Comparison of ENCODE assay signal across 1 cellular context in genomic region chr1:84582802-84583587, GRCh38.
TF ChIP-seq lines count a peak whose summit lies in the region.

No MANE protein-coding gene starts in this region.

TF ChIP-seq in K562, 482 proteins besides CTCF, POLR2A, EP300 and RAD21 (continued from another document):
- no peak for TF ChIP-seq RBM14 (IDR thresholded peaks at IDR 0.05; ENCODE audit: borderline replicate concordance, insufficient read depth, low read depth, low read length)
- no peak for TF ChIP-seq E2F5 (CRISPR knock-in tag; IDR thresholded peaks at IDR 0.05)
- no peak for TF ChIP-seq ZNF436 (CRISPR knock-in tag; IDR thresholded peaks at IDR 0.05)
- no peak for TF ChIP-seq MEIS2 (IDR thresholded peaks at IDR 0.05; ENCODE audit: partially characterized antibody)
- TF ChIP-seq IRF9 (tag; IDR thresholded peaks at IDR 0.05), result no peak
- peak; percentile 93 for TF ChIP-seq FOXK2 (conservative IDR thresholded peaks at IDR 0.05 in 1 of 2, IDR thresholded peaks at IDR 0.05 in 1 of 2; ENCODE audit: low read depth in 2 of 2)
- no peak for TF ChIP-seq RBM15 (IDR thresholded peaks at IDR 0.05; ENCODE audit: insufficient read depth, low read length)
- TF ChIP-seq FOXJ3 (CRISPR knock-in tag; IDR thresholded peaks at IDR 0.05), result no peak
- no peak for TF ChIP-seq PTBP1 (IDR thresholded peaks at IDR 0.05; ENCODE audit: low read depth, low read length)
- no peak for TF ChIP-seq ARHGAP35 (IDR thresholded peaks at IDR 0.05; ENCODE audit: partially characterized antibody)
- TF ChIP-seq ZNF280A (IDR thresholded peaks at IDR 0.05; ENCODE audit: low read depth, partially characterized antibody), result no peak
- peak; percentile 67; the same call in 1 of the 2 replicates for TF ChIP-seq FOXA1 (IDR thresholded peaks at IDR 0.05; ENCODE audit: borderline replicate concordance)
- no peak for TF ChIP-seq NR2F6 (CRISPR knock-in tag; IDR thresholded peaks at IDR 0.05)
- TF ChIP-seq DLX4 (CRISPR knock-in tag; IDR thresholded peaks at IDR 0.05), result no peak
- TF ChIP-seq FOXP1 (CRISPR knock-in tag; IDR thresholded peaks at IDR 0.05), result no peak
- TF ChIP-seq FOSL1 (tag; conservative IDR thresholded peaks at IDR 0.05), result no peak
- TF ChIP-seq HMBOX1 (IDR thresholded peaks at IDR 0.05), result peak; percentile 48; the same call in 1 of the 2 replicates
- no peak for TF ChIP-seq CBX8 (IDR thresholded peaks at IDR 0.05; ENCODE audit: borderline replicate concordance, extremely low read depth, low read depth, low read length, poor library complexity, severe bottlenecking)
- TF ChIP-seq MYBL2 (IDR thresholded peaks at IDR 0.05; ENCODE audit: low read depth), result no peak
- TF ChIP-seq MYBL2 (CRISPR knock-in tag; IDR thresholded peaks at IDR 0.05; ENCODE audit: borderline replicate concordance), result no peak
- no peak for TF ChIP-seq SMARCE1 (IDR thresholded peaks at IDR 0.05)
- no peak for TF ChIP-seq GATAD2A (IDR thresholded peaks at IDR 0.05)
- TF ChIP-seq KAT8 (IDR thresholded peaks at IDR 0.05; ENCODE audit: low read depth), result no peak
- no peak for TF ChIP-seq ZNF41 (CRISPR knock-in tag; conservative IDR thresholded peaks at IDR 0.05)
- no peak for TF ChIP-seq PHTF2 (CRISPR knock-in tag; IDR thresholded peaks at IDR 0.05)
- TF ChIP-seq SRSF3 (IDR thresholded peaks at IDR 0.05; ENCODE audit: insufficient read depth, low read length), result no peak
- no peak for TF ChIP-seq E2F1 (CRISPR knock-in tag; IDR thresholded peaks at IDR 0.05)
- no peak for TF ChIP-seq ZNF785 (CRISPR knock-in tag; IDR thresholded peaks at IDR 0.05)
- no peak for TF ChIP-seq ZKSCAN8 (CRISPR knock-in tag; IDR thresholded peaks at IDR 0.05)
- TF ChIP-seq ZNF277 (CRISPR knock-in tag; IDR thresholded peaks at IDR 0.05; ENCODE audit: borderline replicate concordance), result no peak
- no peak for TF ChIP-seq PML (IDR thresholded peaks at IDR 0.05; ENCODE audit: low read length)
- no peak for TF ChIP-seq RBBP5 (IDR thresholded peaks at IDR 0.05; ENCODE audit: borderline replicate concordance, insufficient read depth, low read length, poor library complexity, severe bottlenecking)
- TF ChIP-seq SAFB (IDR thresholded peaks at IDR 0.05; ENCODE audit: borderline replicate concordance, low read depth, low read length), result no peak
- TF ChIP-seq RFX5 (IDR thresholded peaks at IDR 0.05; ENCODE audit: low read depth, low read length), result no peak
- no peak for TF ChIP-seq HNRNPK (IDR thresholded peaks at IDR 0.05; ENCODE audit: low read depth, low read length, poor library complexity, severe bottlenecking)
- TF ChIP-seq ZNF23 (CRISPR knock-in tag; IDR thresholded peaks at IDR 0.05), result no peak
- TF ChIP-seq GABPB1 (CRISPR knock-in tag; IDR thresholded peaks at IDR 0.05), result no peak
- TF ChIP-seq SMAD1 (IDR thresholded peaks at IDR 0.05; ENCODE audit: low read depth, low read length, partially characterized antibody), result no peak
- TF ChIP-seq ZNF12 (CRISPR knock-in tag; IDR thresholded peaks at IDR 0.05), result no peak
- no peak for TF ChIP-seq RBM22 (IDR thresholded peaks at IDR 0.05; ENCODE audit: low read depth, low read length, poor library complexity, severe bottlenecking)
- no peak for TF ChIP-seq KDM1A (IDR thresholded peaks at IDR 0.05)
- TF ChIP-seq PHF21A (IDR thresholded peaks at IDR 0.05; ENCODE audit: borderline replicate concordance, low read depth), result no peak
- TF ChIP-seq MYC (IDR thresholded peaks at IDR 0.05; ENCODE audit: low read depth, low read length), result 0 out of 2 replicates have a peak, but pooled peaks have one; percentile 48
- TF ChIP-seq MYC (CRISPR knock-in tag; IDR thresholded peaks at IDR 0.05; ENCODE audit: borderline replicate concordance, low read depth), result no peak
- TF ChIP-seq EWSR1 (IDR thresholded peaks at IDR 0.05; ENCODE audit: borderline replicate concordance, low read depth, partially characterized antibody), result no peak
- TF ChIP-seq TGIF2 (CRISPR knock-in tag; IDR thresholded peaks at IDR 0.05), result no peak
- TF ChIP-seq NONO (IDR thresholded peaks at IDR 0.05; ENCODE audit: low read depth in 2 of 2, low read length in 1 of 2), result no peak
